16 cellular contexts compared by ENCODE assay signal in genomic region chr7:18288322-18289037, GRCh38.
"Had no signal": no experiment of that assay in that cellular context is flagged by ENCODE, and none has a peak within 500 bp of the region (broad histone marks: within the 10 kb centered on the region; RNA-seq: fewer than 3 reads in every experiment).

No MANE protein-coding gene starts in this region.

- H3K4me3 ChIP-seq: ascending aorta, breast epithelium, gastroesophageal sphincter, lung, right atrium auricular region, tibial artery, uterus had no signal

- H3K4me3 Mint-ChIP-seq: endodermal cell; naive thymus-derived CD4-positive, alpha-beta T cell had no signal

- H3K36me3 Mint-ChIP-seq: naive thymus-derived CD4-positive, alpha-beta T cell had no signal

- ATAC-seq: activated CD4-positive, CD25-positive, alpha-beta regulatory T cell treated with anti-CD3 and anti-CD28 coated beads, Interleukin-2, amount 50 U/mL, for 24 hours; gastroesophageal sphincter; naive thymus-derived CD4-positive, alpha-beta T cell had no signal

- H3K27ac Mint-ChIP-seq: endodermal cell; naive thymus-derived CD4-positive, alpha-beta T cell; progenitor cell of endocrine pancreas had no signal

- H3K27me3 ChIP-seq: ascending aorta, breast epithelium, gastroesophageal sphincter, right atrium auricular region, tibial artery, uterus had no signal

- H3K9me3 ChIP-seq: ascending aorta, breast epithelium, gastroesophageal sphincter, right atrium auricular region, tibial artery, uterus had no signal

- H3K9me3 Mint-ChIP-seq: endodermal cell had no signal

- H3K36me3 ChIP-seq: ascending aorta, breast epithelium, gastroesophageal sphincter, right atrium auricular region, tibial artery, uterus had no signal

- H3K4me1 ChIP-seq: ascending aorta, breast epithelium, tibial artery, uterus had no signal

- H3K27me3 Mint-ChIP-seq: progenitor cell of endocrine pancreas had no signal

- DNase-seq: activated naive CD4-positive, alpha-beta T cell treated with Interleukin-2 at 50 U/mL for 16 hours; endodermal cell; islet precursor cell; naive thymus-derived CD4-positive, alpha-beta T cell; stimulated activated CD4-positive, alpha-beta T cell treated with anti-CD3 and anti-CD28 coated beads, Interleukin-2, amount 100 ng/mL, for 48 hours; stimulated activated naive CD4-positive, alpha-beta T cell; T-helper 2 cell; tibial artery; uterus had no signal
